Comparison of ENCODE assay signal across 9 cellular contexts in the genomic region with DNA sequence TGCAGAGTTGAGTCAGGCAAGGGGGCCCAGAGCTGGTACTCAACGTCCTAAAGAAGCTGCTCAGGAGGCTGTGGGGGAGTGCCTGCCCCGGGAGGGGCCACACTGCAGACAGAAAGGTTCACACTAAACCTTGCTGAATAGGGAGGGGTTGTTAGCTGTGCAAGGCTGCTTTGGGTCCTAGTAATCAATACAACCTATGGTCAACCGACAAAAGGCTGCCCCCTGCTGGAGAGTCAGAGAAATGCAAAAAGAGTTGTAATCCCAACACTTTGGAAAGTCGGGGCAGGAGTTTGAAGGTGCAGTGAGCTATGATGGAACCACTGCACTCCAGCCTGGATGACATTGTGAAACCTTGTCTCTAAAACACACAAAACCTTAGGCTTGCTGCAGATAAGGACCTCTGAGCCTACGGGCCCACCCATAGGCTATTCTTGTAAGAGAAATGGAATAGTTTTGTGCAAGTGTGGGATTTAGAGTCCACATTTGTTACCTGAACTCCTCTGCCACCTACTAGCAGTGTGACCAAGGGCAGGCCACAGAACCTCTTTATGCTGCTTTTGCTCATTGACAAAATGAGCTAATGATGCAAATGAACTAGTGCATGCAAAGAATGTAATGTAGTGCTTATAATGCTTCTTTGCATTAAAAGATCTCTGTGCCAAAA.
A peak's percentile ranks its signal among the peaks of the same experiment; 100 is the strongest.
DNase-seq lines count a peak whose midpoint lies in the region; FAIRE-seq and TF ChIP-seq lines count a peak whose summit lies in the region.
"Had no signal": no experiment of that assay in that cellular context is flagged by ENCODE, and none has a peak within 500 bp of the region (broad histone marks: within the 10 kb centered on the region; RNA-seq: fewer than 3 reads in every experiment).

No MANE protein-coding gene starts in this region.

- TF ChIP-seq POLR2A in H54 (IDR thresholded peaks at IDR 0.05; ENCODE audit: low read depth, low read length), result no peak

- DNase-seq in DMS53 treated with DMSO at 0.1 percent for 48 hours (lab: John Stamatoyannopoulos, UW; ENCODE audit: unreplicated experiment) (peak; percentile 0), H54 (ENCODE audit: insufficient read length, low spot score) (peak; percentile 43), NCI-H2029 treated with DMSO at 0.1 percent for 48 hours (lab: John Stamatoyannopoulos, UW) (peak; percentile 25), left kidney (ENCODE audit: low read depth, low spot score) (peak; percentile 75), SHP77 treated with DMSO at 0.1 percent for 48 hours (lab: John Stamatoyannopoulos, UW) (no peak)
- DNase-seq in activated CD4-positive, CD25-positive, alpha-beta regulatory T cell treated with anti-CD3 and anti-CD28 coated beads, Interleukin-2, amount 50 U/mL, for 16 hours (ENCODE audit: low read depth, low spot score), result peak; percentile 51
- peak; percentile 46 for DNase-seq in central memory CD4-positive, alpha-beta T cell
- peak; percentile 44 to 52 (median 45) for DNase-seq in stimulated activated CD4-positive, alpha-beta T cell treated with anti-CD3 and anti-CD28 coated beads, TNF-alpha, amount 100 ng/mL, for 4 hours (ENCODE audit: low read depth in 3 of 3)

- peak; percentile 33 for FAIRE-seq in H54 (lab: Jason Lieb, UNC)
- FAIRE-seq: colon had no signal
